19 cellular contexts compared by ENCODE assay signal in the genomic region with DNA sequence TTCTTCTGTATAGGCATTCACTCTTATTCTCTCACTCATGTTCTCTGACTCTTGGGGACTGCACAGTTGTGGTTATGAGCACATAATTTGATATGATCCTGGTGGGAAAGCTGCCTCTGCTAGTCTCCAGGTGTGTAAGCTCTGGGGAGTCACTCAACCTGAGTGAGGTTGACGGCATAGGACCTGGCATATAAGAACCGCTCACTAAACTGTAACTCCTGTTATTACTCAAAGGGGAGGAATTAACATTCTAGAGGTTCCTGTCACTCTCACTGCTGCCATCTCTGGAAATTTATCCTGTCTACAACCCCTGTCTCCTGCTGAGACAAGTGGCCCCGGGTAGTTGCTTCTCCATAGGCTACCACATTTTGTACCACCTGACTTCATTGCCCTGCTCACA. TPM values are rescaled to one million over a fixed set of nuclear protein-coding genes. Genes with fewer than 3 reads are reported as not detected.
DNase-seq lines count a peak whose midpoint lies in the region; ATAC-seq and TF ChIP-seq lines count a peak whose summit lies in the region.
"Had no signal": no experiment of that assay in that cellular context is flagged by ENCODE, and none has a peak within 500 bp of the region (broad histone marks: within the 10 kb centered on the region; RNA-seq: fewer than 3 reads in every experiment).

No MANE protein-coding gene starts in this region.

- peak; percentile 12 for DNase-seq in activated CD8-positive, alpha-beta memory T cell treated with anti-CD3 and anti-CD28 coated beads, Interleukin-2, amount 10 ng/mL, durations not matched to agents 7 days and 5 days
- DNase-seq in activated CD8-positive, alpha-beta memory T cell treated with anti-CD3 and anti-CD28 coated beads, Interleukin-2, amount 50 U/mL, for 4 hours: no peak
- DNase-seq in HCT116 (ENCODE audit: low read depth, low spot score) (no peak), body of pancreas (no peak), UCSD-AML1 (lab: John Stamatoyannopoulos, UW; ENCODE audit: unreplicated experiment) (no peak), hepatic stellate cell (ENCODE audit: low spot score) (no peak), Right ventricle myocardium superior (no peak)
- no peak for DNase-seq in naive thymus-derived CD8-positive, alpha-beta T cell
- DNase-seq: DMS79 treated with DMSO at 0.1 percent for 48 hours, GM23248, KG1, NCI-H1048, NCI-H345, NCI-H526 treated with DMSO at 0.1 percent for 48 hours, RPMI8226 had no signal

- no peaks in the 10 kb centered on the region; the same call in 1 of the 2 replicates for H4K20me1 ChIP-seq in HCT116 (ENCODE audit: insufficient read depth)

- TF ChIP-seq CTCF in HCT116 (IDR thresholded peaks at IDR 0.05 in 2 of 3, conservative IDR thresholded peaks at IDR 0.05 in 1 of 3; ENCODE audit: borderline replicate concordance in 1 of 3, insufficient read depth in 1 of 3, low read depth in 2 of 3, low read length in 2 of 3) (no peak), body of pancreas (IDR thresholded peaks at IDR 0.05) (no peak)

- no peak overlapping the region for H3K4me2 ChIP-seq in HCT116 (ENCODE audit: low read length)

- BruUV-seq in HCT116 (replicated peaks; lab: Mats Ljungman, UMichigan): no TSS peak

- H3K36me3 Mint-ChIP-seq in activated CD8-positive, alpha-beta memory T cell treated with anti-CD3 and anti-CD28 coated beads, Interleukin-2, amount 10 ng/mL, durations not matched to agents 7 days and 5 days: peaks cover 45% of the 10 kb centered on the region
- H3K36me3 Mint-ChIP-seq in naive thymus-derived CD8-positive, alpha-beta T cell: peaks cover 1 to 54% (median 13%) of the 10 kb centered on the region in 3 donors

- H3K4me1 ChIP-seq in HCT116 (ENCODE audit: control insufficient read depth in 1 of 2, insufficient read depth in 2 of 2, low read length in 2 of 2): no peaks in the 10 kb centered on the region
- no peaks in the 10 kb centered on the region for H3K4me1 ChIP-seq in body of pancreas

- H2AFZ ChIP-seq in HCT116 (ENCODE audit: low read depth, low read length, poor library complexity, severe bottlenecking): no peak overlapping the region
- H2AFZ ChIP-seq: GM23248 had no signal

- 93 to 100% methylated on average over 3 of the region's 3 CpGs for WGBS in body of pancreas, 2 donors

- H3K27ac ChIP-seq in HCT116 (ENCODE audit: low read depth, low read length): no peak overlapping the region
- no peak overlapping the region for H3K27ac ChIP-seq in body of pancreas
- H3K27ac ChIP-seq: GM23248, HL-60 had no signal

- no peak for ATAC-seq in activated CD8-positive, alpha-beta memory T cell treated with anti-CD3 and anti-CD28 coated beads, Interleukin-2, amount 10 ng/mL, durations not matched to agents 7 days and 5 days
- ATAC-seq in HCT116 (0 out of 2 replicates have a peak, but pooled peaks have one; percentile 20), body of pancreas (peak; percentile 30), Right ventricle myocardium superior (ENCODE audit: poor library complexity) (no peak)
- no peak for ATAC-seq in naive thymus-derived CD8-positive, alpha-beta T cell

- TF ChIP-seq POLR2A in HCT116 (IDR thresholded peaks at IDR 0.05; ENCODE audit: borderline replicate concordance, extremely low read depth, insufficient read depth, insufficient read length) (no peak), body of pancreas (IDR thresholded peaks at IDR 0.05) (no peak)

- no peak overlapping the region for H3K9ac ChIP-seq in HCT116 (ENCODE audit: low read length)
- H3K9ac ChIP-seq: GM23248 had no signal

- no peaks in the 10 kb centered on the region for H3K9me3 Mint-ChIP-seq in activated CD8-positive, alpha-beta memory T cell treated with anti-CD3 and anti-CD28 coated beads, Interleukin-2, amount 10 ng/mL, durations not matched to agents 7 days and 5 days (ENCODE audit: low read depth)
- no peaks in the 10 kb centered on the region for H3K9me3 Mint-ChIP-seq in naive thymus-derived CD8-positive, alpha-beta T cell

- no peaks in the 10 kb centered on the region for H3K27me3 Mint-ChIP-seq in activated CD8-positive, alpha-beta memory T cell treated with anti-CD3 and anti-CD28 coated beads, Interleukin-2, amount 10 ng/mL, durations not matched to agents 7 days and 5 days
- H3K27me3 Mint-ChIP-seq in naive thymus-derived CD8-positive, alpha-beta T cell: no peaks in the 10 kb centered on the region

- intact Hi-C loops in HCT116 (cut with micrococcal nuclease) (no loop called here), body of pancreas (cut with DNase I) (no loop called here), Right ventricle myocardium superior (cut with DNase I) (no loop called here)

- H3K9me3 ChIP-seq in HCT116 (ENCODE audit: control insufficient read depth in 1 of 2, insufficient read depth in 1 of 2, low read depth in 1 of 2, low read length in 2 of 2) (no peaks in the 10 kb centered on the region), body of pancreas (no peaks in the 10 kb centered on the region)

- peaks cover 22% of the 10 kb centered on the region for H3K4me1 Mint-ChIP-seq in activated CD8-positive, alpha-beta memory T cell treated with anti-CD3 and anti-CD28 coated beads, Interleukin-2, amount 10 ng/mL, durations not matched to agents 7 days and 5 days
- peaks cover 23 to 49% (median 37%) of the 10 kb centered on the region in 4 donors for H3K4me1 Mint-ChIP-seq in naive thymus-derived CD8-positive, alpha-beta T cell

- no peaks in the 10 kb centered on the region for H3K79me2 ChIP-seq in HCT116 (ENCODE audit: insufficient read depth, low read length)

- RAD21 ChIA-PET in HCT116 (lab: Charles Lee; ENCODE audit: low non-redundant PET in 1 of 2, low total read pairs in 2 of 2, uncharacterized antibody in 2 of 2, unreplicated experiment in 2 of 2): no interaction called here

- H3K36me3 ChIP-seq in HCT116 (ENCODE audit: control insufficient read depth in 1 of 2, insufficient read depth in 2 of 2, low read length in 2 of 2): peaks cover 20 to 21% of the 10 kb centered on the region in 2 experiments; a peak in 3 of 4 replicates
- peaks cover 6 to 12% of the 10 kb centered on the region in 2 donors for H3K36me3 ChIP-seq in body of pancreas (replicated peaks in 1 of 2; ENCODE audit: insufficient read depth in 1 of 2, low read depth in 2 of 2)

- H3K27me3 ChIP-seq in HCT116 (ENCODE audit: insufficient read depth, low read length): no peaks in the 10 kb centered on the region
- H3K27me3 ChIP-seq in body of pancreas: no peaks in the 10 kb centered on the region

- H3K27ac Mint-ChIP-seq in activated CD8-positive, alpha-beta memory T cell treated with anti-CD3 and anti-CD28 coated beads, Interleukin-2, amount 10 ng/mL, durations not matched to agents 7 days and 5 days: no peak overlapping the region
- H3K27ac Mint-ChIP-seq in naive thymus-derived CD8-positive, alpha-beta T cell: peak overlapping the region in 9 of 10 donors; percentile 31 to 80 (median 43)

- POLR2A ChIA-PET in HCT116 (lab: Charles Lee): no interaction called here
- POLR2A ChIA-PET in naive thymus-derived CD8-positive, alpha-beta T cell (lab: Charles Lee): interaction anchor here (0.8 kb wide), 1 partner anchor 14 kb away, joined by 3 read pairs; the partner anchor contains the start of gene SRSF5

- no peak overlapping the region for H3K4me3 Mint-ChIP-seq in activated CD8-positive, alpha-beta memory T cell treated with anti-CD3 and anti-CD28 coated beads, Interleukin-2, amount 10 ng/mL, durations not matched to agents 7 days and 5 days
- no peak overlapping the region for H3K4me3 Mint-ChIP-seq in naive thymus-derived CD8-positive, alpha-beta T cell
- H3K4me3 Mint-ChIP-seq: CD14-positive monocyte had no signal

- no peak for TF ChIP-seq RAD21 in HCT116 (IDR thresholded peaks at IDR 0.05; ENCODE audit: low read depth)

- CTCF ChIA-PET in activated CD8-positive, alpha-beta memory T cell treated with anti-CD3 and anti-CD28 coated beads, Interleukin-2, amount 10 ng/mL, durations not matched to agents 7 days and 5 days (lab: Charles Lee): interaction anchor here (0.9 kb wide), 1 partner anchor 21 kb away, joined by 3 read pairs; no protein-coding TSS in a partner anchor
- CTCF ChIA-PET in HCT116 (lab: Charles Lee): no interaction called here

- H3K4me3 ChIP-seq in HCT116 (replicated peaks in 1 of 2; ENCODE audit: low read depth in 1 of 2, low read length in 2 of 2) (no peak overlapping the region), body of pancreas (no peak overlapping the region)
- H3K4me3 ChIP-seq: GM23248 had no signal

- no peaks in the 10 kb centered on the region for H3K9me2 ChIP-seq in HCT116 (ENCODE audit: insufficient read depth)

TF ChIP-seq in HCT116, 20 proteins besides CTCF, POLR2A, EP300 and RAD21:
- TF ChIP-seq CBX3 (IDR thresholded peaks at IDR 0.05; ENCODE audit: low read depth) (no peak), EGR1 (IDR thresholded peaks at IDR 0.05; ENCODE audit: low read depth) (no peak)
TF ChIP-seq in HCT116: peak in this region for 0.

RNA-seq across cellular contexts. Expression of gene SRSF5, which starts 14.0 kb away (rescaled TPM):
- 100 to 1,000 TPM; 335 to 407 TPM for total RNA-seq in activated CD8-positive, alpha-beta memory T cell treated with anti-CD3 and anti-CD28 coated beads, Interleukin-2, amount 10 ng/mL, durations not matched to agents 7 days and 5 days
- total RNA-seq in HCT116 (2021; ENCODE audit: unreplicated experiment) (258 TPM), body of pancreas (100 to 1,000 TPM; 198 to 230 TPM), Right ventricle myocardium superior (134 TPM)
- 246 and 285 TPM in 2 replicates for polyA plus RNA-seq in HCT116 (2012)
- total RNA-seq in naive thymus-derived CD8-positive, alpha-beta T cell: 1,000 to 10,000 TPM; 1,187 to 1,211 TPM
- 1,000 to 10,000 TPM; 1,279 to 1,496 (median 1,446) TPM for polyA plus RNA-seq in naive thymus-derived CD8-positive, alpha-beta T cell

RNA-seq across cellular contexts. Expression of gene SLC10A1, which starts 16.1 kb away (rescaled TPM):
- not detected for total RNA-seq in activated CD8-positive, alpha-beta memory T cell treated with anti-CD3 and anti-CD28 coated beads, Interleukin-2, amount 10 ng/mL, durations not matched to agents 7 days and 5 days
- total RNA-seq in HCT116 (2021; ENCODE audit: unreplicated experiment) (not detected), body of pancreas (not detected), Right ventricle myocardium superior (not detected)
- not detected in 2 replicates for polyA plus RNA-seq in HCT116 (2012)
- total RNA-seq in naive thymus-derived CD8-positive, alpha-beta T cell: not detected
- polyA plus RNA-seq in naive thymus-derived CD8-positive, alpha-beta T cell: under 1 TPM in 1 of 3 donors, not detected in 2; 0.20 TPM
- total RNA-seq: GM23248, M059J, OCI-LY7 had no signal
- polyA plus RNA-seq: GM23248 had no signal

Comparison
In these comparisons a context has a peak if more than half of its experiments do, and no peak if none do; other contexts are left out.
1. ATAC-seq: peak in HCT116 (single experiment) and body of pancreas (single experiment); none in activated CD8-positive, alpha-beta memory T cell treated with anti-CD3 and anti-CD28 coated beads, Interleukin-2, amount 10 ng/mL, durations not matched to agents 7 days and 5 days (single experiment), naive thymus-derived CD8-positive, alpha-beta T cell (0 of 2) and Right ventricle myocardium superior (single experiment).